In the genomic region with DNA sequence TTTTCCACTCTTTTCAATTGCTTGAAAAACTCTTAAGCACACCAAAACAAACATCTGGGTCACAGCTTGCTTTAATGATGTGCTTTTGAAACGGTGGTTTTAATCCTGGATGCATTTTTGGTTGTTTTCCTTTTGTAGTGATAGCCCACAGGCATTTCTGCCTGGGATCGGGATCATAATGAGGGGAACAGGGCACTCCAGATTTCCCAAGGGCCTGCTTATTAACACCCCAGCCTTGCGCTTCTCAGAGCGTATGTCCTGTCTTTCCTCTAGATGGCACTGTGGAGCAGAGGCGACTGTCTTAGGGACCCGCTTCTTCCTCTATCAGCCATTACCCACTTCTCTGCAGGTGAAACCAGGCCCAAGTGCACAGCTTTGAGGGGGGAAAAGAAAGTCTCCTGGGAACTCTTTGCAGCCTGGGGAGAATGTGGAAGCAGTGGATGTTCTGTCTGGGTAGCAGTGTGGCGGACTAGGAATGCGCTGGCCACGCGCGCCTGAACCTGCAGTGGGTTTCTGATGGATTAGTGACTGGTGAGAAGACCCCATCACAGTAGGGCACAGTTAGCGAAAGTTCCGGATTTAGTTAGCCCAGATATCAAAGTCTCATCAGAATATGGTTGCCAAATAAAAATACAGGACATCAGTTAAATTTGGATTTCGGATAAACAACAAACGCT, we compare ENCODE assay signal across 8 cellular contexts.
DNase-seq lines count a peak whose midpoint lies in the region; ATAC-seq and TF ChIP-seq lines count a peak whose summit lies in the region.

No MANE protein-coding gene starts in this region.

- H3K4me3 ChIP-seq in CD8-positive, alpha-beta memory T cell (ENCODE audit: low read length), result no peak overlapping the region
- H3K4me3 ChIP-seq in mucosa of descending colon, result no peak overlapping the region

- peak overlapping the region in 1 of 8 donors; percentile 74 for H3K27ac Mint-ChIP-seq in CD8-positive, alpha-beta memory T cell
- H3K27ac Mint-ChIP-seq in effector memory CD8-positive, alpha-beta T cell, result peak overlapping the region in 1 of 2 donors; percentile 53
- no peak overlapping the region for H3K27ac Mint-ChIP-seq in stimulated activated memory B cell treated with anti-CD40 and anti-IgM and Interleukin-4, amounts not matched to agents 10 μg/mL and 1 μg/mL and 100 μg/mL, for 72 hours

- H3K4me1 ChIP-seq in CD8-positive, alpha-beta memory T cell (ENCODE audit: insufficient read depth, low read length), result no peaks in the 10 kb centered on the region
- peaks cover 3% of the 10 kb centered on the region for H3K4me1 ChIP-seq in mucosa of descending colon (ENCODE audit: low read depth)

- no peak overlapping the region for H3K27ac ChIP-seq in CD8-positive, alpha-beta memory T cell (ENCODE audit: low read depth, low read length)

- H3K27me3 Mint-ChIP-seq in CD8-positive, alpha-beta memory T cell, result peaks cover 1 to 4% of the 10 kb centered on the region in 2 donors
- H3K27me3 Mint-ChIP-seq in effector memory CD8-positive, alpha-beta T cell, result peaks cover 6 to 46% of the 10 kb centered on the region in 2 donors
- H3K27me3 Mint-ChIP-seq in stimulated activated memory B cell treated with anti-CD40 and anti-IgM and Interleukin-4, amounts not matched to agents 10 μg/mL and 1 μg/mL and 100 μg/mL, for 72 hours, result peaks cover 18% of the 10 kb centered on the region

- no peaks in the 10 kb centered on the region for H3K27me3 ChIP-seq in CD8-positive, alpha-beta memory T cell (ENCODE audit: insufficient read depth, low read length, poor library complexity, severe bottlenecking)

- peaks cover 10 to 18% (median 13%) of the 10 kb centered on the region in 3 donors for H3K4me1 Mint-ChIP-seq in CD8-positive, alpha-beta memory T cell
- peaks cover 13% of the 10 kb centered on the region in 2 donors for H3K4me1 Mint-ChIP-seq in effector memory CD8-positive, alpha-beta T cell (ENCODE audit: low read depth in 2 of 2)
- H3K4me1 Mint-ChIP-seq in stimulated activated memory B cell treated with anti-CD40 and anti-IgM and Interleukin-4, amounts not matched to agents 10 μg/mL and 1 μg/mL and 100 μg/mL, for 72 hours, result peaks cover 22% of the 10 kb centered on the region

- no peaks in the 10 kb centered on the region for H3K36me3 Mint-ChIP-seq in CD8-positive, alpha-beta memory T cell
- no peaks in the 10 kb centered on the region for H3K36me3 Mint-ChIP-seq in effector memory CD8-positive, alpha-beta T cell (ENCODE audit: insufficient read depth)
- no peaks in the 10 kb centered on the region for H3K36me3 Mint-ChIP-seq in stimulated activated memory B cell treated with anti-CD40 and anti-IgM and Interleukin-4, amounts not matched to agents 10 μg/mL and 1 μg/mL and 100 μg/mL, for 72 hours

- H3K4me3 Mint-ChIP-seq in CD8-positive, alpha-beta memory T cell, result no peak overlapping the region
- H3K4me3 Mint-ChIP-seq in effector memory CD8-positive, alpha-beta T cell, result no peak overlapping the region
- no peak overlapping the region for H3K4me3 Mint-ChIP-seq in stimulated activated memory B cell treated with anti-CD40 and anti-IgM and Interleukin-4, amounts not matched to agents 10 μg/mL and 1 μg/mL and 100 μg/mL, for 72 hours

- CTCF ChIA-PET in CD8-positive, alpha-beta memory T cell (lab: Charles Lee), result interaction anchor here (1.0 to 3.4 kb wide), 12 partner anchors 8 to 743 kb away, joined by 3 to 33 read pairs (median 6); no protein-coding TSS in a partner anchor

- ATAC-seq in GM19328 (IDR thresholded peaks at IDR 0.05; ENCODE audit: unreplicated experiment) (peak; percentile 82), HG03342 (IDR thresholded peaks at IDR 0.05; ENCODE audit: unreplicated experiment) (peak; percentile 87), mucosa of descending colon (peak; percentile 84)
- peak; percentile 86 for ATAC-seq in effector memory CD8-positive, alpha-beta T cell (replicated peaks)
- ATAC-seq in stimulated activated memory B cell treated with anti-CD40 and anti-IgM and Interleukin-4, amounts not matched to agents 10 μg/mL and 1 μg/mL and 100 μg/mL, for 72 hours, result peak; percentile 77

- no peaks in the 10 kb centered on the region for H3K9me3 Mint-ChIP-seq in CD8-positive, alpha-beta memory T cell
- no peaks in the 10 kb centered on the region for H3K9me3 Mint-ChIP-seq in effector memory CD8-positive, alpha-beta T cell
- H3K9me3 Mint-ChIP-seq in stimulated activated memory B cell treated with anti-CD40 and anti-IgM and Interleukin-4, amounts not matched to agents 10 μg/mL and 1 μg/mL and 100 μg/mL, for 72 hours, result no peaks in the 10 kb centered on the region

- TF ChIP-seq CTCF in mucosa of descending colon (IDR thresholded peaks at IDR 0.05), result peak; percentile 78

- intact Hi-C loops in mucosa of descending colon (cut with DNase I, micrococcal nuclease), result loop anchor here (5.0 to 10.0 kb wide), 2 partner anchors 187 to 294 kb away; a partner anchor contains a TSS

- DNase-seq in CD8-positive, alpha-beta memory T cell, result peak; percentile 22 to 66 (median 41)
- DNase-seq in NCI-H526 (lab: John Stamatoyannopoulos, UW), result peak; percentile 41 to 75
- peak; percentile 58 to 71 for DNase-seq in activated CD4-positive, alpha-beta T cell treated with anti-CD3 and anti-CD28 coated beads, Interleukin-2, amount 50 U/mL, for 48 hours
- DNase-seq in effector memory CD8-positive, alpha-beta T cell, result peak; percentile 41 to 50 (median 48)
- peak in 1 of 3 donors; percentile 78 for DNase-seq in mucosa of descending colon

- no peaks in the 10 kb centered on the region for H3K9me3 ChIP-seq in CD8-positive, alpha-beta memory T cell (ENCODE audit: low read length)
- H3K9me3 ChIP-seq in mucosa of descending colon, result no peaks in the 10 kb centered on the region

- POLR2A ChIA-PET in CD8-positive, alpha-beta memory T cell (lab: Charles Lee), result no interaction called here

- H3K36me3 ChIP-seq in CD8-positive, alpha-beta memory T cell (ENCODE audit: insufficient read depth, low read length), result no peaks in the 10 kb centered on the region
- no peaks in the 10 kb centered on the region for H3K36me3 ChIP-seq in mucosa of descending colon (ENCODE audit: low read depth)
